ENCODE assay signal across 11 cellular contexts in genomic region chr6:157221817-157222175, GRCh38.
A peak's percentile ranks its signal among the peaks of the same experiment; 100 is the strongest.
DNase-seq lines count a peak whose midpoint lies in the region; ATAC-seq, FAIRE-seq and TF ChIP-seq lines count a peak whose summit lies in the region.
"Had no signal": no experiment of that assay in that cellular context is flagged by ENCODE, and none has a peak within 500 bp of the region (broad histone marks: within the 10 kb centered on the region; RNA-seq: fewer than 3 reads in every experiment).

No MANE protein-coding gene starts in this region.

- no peak for ATAC-seq in CD8-positive, alpha-beta T cell
- ATAC-seq in HG02798 (IDR thresholded peaks at IDR 0.05; ENCODE audit: poor library complexity, unreplicated experiment) (peak; percentile 6), GM18519 (IDR thresholded peaks at IDR 0.05; ENCODE audit: low FRiP score, unreplicated experiment) (no peak)
- no peak for ATAC-seq in natural killer cell treated with Interleukin-12 subunit alpha and Interleukin-12 subunit beta and Interleukin-15 and Interleukin-18, amount 100 ng/mL, for 72 hours

- peaks cover 24% of the 10 kb centered on the region for H3K4me1 Mint-ChIP-seq in CD8-positive, alpha-beta T cell (ENCODE audit: low read depth)
- H3K4me1 Mint-ChIP-seq in astrocyte (ENCODE audit: low read depth, unreplicated experiment), result peaks cover 24% of the 10 kb centered on the region
- H3K4me1 Mint-ChIP-seq in natural killer cell treated with Interleukin-12 subunit alpha and Interleukin-12 subunit beta and Interleukin-15 and Interleukin-18, amount 100 ng/mL, for 72 hours (ENCODE audit: low read depth in 2 of 2), result peaks cover 12 to 14% of the 10 kb centered on the region in 2 donors

- no peaks in the 10 kb centered on the region for H3K79me2 ChIP-seq in astrocyte (ENCODE audit: insufficient read depth, low read length)

- H3K4me2 ChIP-seq in astrocyte (ENCODE audit: low read length), result peak overlapping the region; percentile 81

- peaks cover 30% of the 10 kb centered on the region for H3K4me1 ChIP-seq in CD8-positive, alpha-beta T cell (ENCODE audit: insufficient read depth, low read length)
- H3K4me1 ChIP-seq in astrocyte (ENCODE audit: insufficient read depth, low read length), result peaks cover 29% of the 10 kb centered on the region
- peaks cover 26% of the 10 kb centered on the region for H3K4me1 ChIP-seq in effector memory CD4-positive, alpha-beta T cell (ENCODE audit: control insufficient read depth, insufficient read depth, low read length, poor library complexity, severe bottlenecking)

- H2AFZ ChIP-seq in astrocyte (ENCODE audit: low read depth, low read length), result peak overlapping the region; percentile 47

- intact Hi-C loops in CD8-positive, alpha-beta T cell (cut with DNase I, micrococcal nuclease), result loop anchor here (1.0 to 2.0 kb wide), 2 partner anchors 53 kb away; no protein-coding TSS in a partner anchor

- TF ChIP-seq CTCF in CD8-positive, alpha-beta T cell (IDR thresholded peaks at IDR 0.05), result no peak
- TF ChIP-seq CTCF in astrocyte (IDR thresholded peaks at IDR 0.05; ENCODE audit: insufficient read depth, low read depth, low read length), result no peak

- H3K27me3 Mint-ChIP-seq in CD8-positive, alpha-beta T cell (ENCODE audit: low read depth), result no peaks in the 10 kb centered on the region
- H3K27me3 Mint-ChIP-seq in astrocyte (ENCODE audit: low read depth, unreplicated experiment), result no peaks in the 10 kb centered on the region
- peaks cover 0 to 4% of the 10 kb centered on the region in 2 donors for H3K27me3 Mint-ChIP-seq in natural killer cell treated with Interleukin-12 subunit alpha and Interleukin-12 subunit beta and Interleukin-15 and Interleukin-18, amount 100 ng/mL, for 72 hours

- H3K27ac Mint-ChIP-seq in CD8-positive, alpha-beta T cell, result peak overlapping the region; percentile 41
- H3K27ac Mint-ChIP-seq in astrocyte (ENCODE audit: unreplicated experiment), result no peak overlapping the region
- H3K27ac Mint-ChIP-seq in natural killer cell treated with Interleukin-12 subunit alpha and Interleukin-12 subunit beta and Interleukin-15 and Interleukin-18, amount 100 ng/mL, for 72 hours, result no peak overlapping the region

- H3K4me3 Mint-ChIP-seq in CD8-positive, alpha-beta T cell, result peak overlapping the region; percentile 82
- H3K4me3 Mint-ChIP-seq in astrocyte (ENCODE audit: unreplicated experiment), result no peak overlapping the region
- H3K4me3 Mint-ChIP-seq in natural killer cell treated with Interleukin-12 subunit alpha and Interleukin-12 subunit beta and Interleukin-15 and Interleukin-18, amount 100 ng/mL, for 72 hours, result peak overlapping the region; percentile 81

- no peak overlapping the region for H3K9ac ChIP-seq in astrocyte (ENCODE audit: low read length)

- CTCF ChIA-PET in CD8-positive, alpha-beta T cell (lab: Charles Lee), result interaction anchor here (1.2 kb wide), 1 partner anchor 10 kb away, joined by 3 read pairs; no protein-coding TSS in a partner anchor

- no peaks in the 10 kb centered on the region for H3K27me3 ChIP-seq in CD8-positive, alpha-beta T cell (ENCODE audit: insufficient read depth, low read length)
- H3K27me3 ChIP-seq in astrocyte (ENCODE audit: insufficient read depth, low read length), result no peaks in the 10 kb centered on the region
- no peaks in the 10 kb centered on the region for H3K27me3 ChIP-seq in effector memory CD4-positive, alpha-beta T cell (replicated peaks; ENCODE audit: control insufficient read depth, insufficient read depth, low read length, poor library complexity, severe bottlenecking)
- H3K27me3 ChIP-seq: breast epithelium, esophagus squamous epithelium had no signal

- peak overlapping the region; percentile 68 for H3K4me3 ChIP-seq in CD8-positive, alpha-beta T cell (ENCODE audit: low read depth, low read length)
- no peak overlapping the region for H3K4me3 ChIP-seq in astrocyte (ENCODE audit: insufficient read depth, low read depth, low read length)
- no peak overlapping the region for H3K4me3 ChIP-seq in effector memory CD4-positive, alpha-beta T cell (ENCODE audit: insufficient read depth, low read depth, low read length, poor library complexity, severe bottlenecking)

- H3K9me3 ChIP-seq in CD8-positive, alpha-beta T cell (ENCODE audit: low read length), result no peaks in the 10 kb centered on the region
- no peaks in the 10 kb centered on the region for H3K9me3 ChIP-seq in astrocyte (ENCODE audit: insufficient read depth, low read depth, low read length)
- no peaks in the 10 kb centered on the region for H3K9me3 ChIP-seq in effector memory CD4-positive, alpha-beta T cell (ENCODE audit: control insufficient read depth, low read length)
- H3K9me3 ChIP-seq: breast epithelium, esophagus squamous epithelium had no signal

- POLR2A ChIA-PET in CD8-positive, alpha-beta T cell (lab: Charles Lee), result no interaction called here

- no peak for DNase-seq in CD8-positive, alpha-beta T cell
- DNase-seq in astrocyte (ENCODE audit: low read depth), result no peak
- DNase-seq in natural killer cell treated with Interleukin-12 subunit alpha and Interleukin-12 subunit beta and Interleukin-15 and Interleukin-18, amount 100 ng/mL, for 72 hours (ENCODE audit: low spot score), result peak; percentile 57
- no peak for DNase-seq in effector memory CD4-positive, alpha-beta T cell
- no peak for DNase-seq in NCI-H1048 (lab: John Stamatoyannopoulos, UW)
- DNase-seq in nucleus accumbens (lab: John Stamatoyannopoulos, UW), result no peak
- DNase-seq: esophagus squamous epithelium had no signal

- no peaks in the 10 kb centered on the region for H3K36me3 Mint-ChIP-seq in CD8-positive, alpha-beta T cell
- H3K36me3 Mint-ChIP-seq in astrocyte (ENCODE audit: low read depth, unreplicated experiment), result peaks cover 11% of the 10 kb centered on the region
- H3K36me3 Mint-ChIP-seq in natural killer cell treated with Interleukin-12 subunit alpha and Interleukin-12 subunit beta and Interleukin-15 and Interleukin-18, amount 100 ng/mL, for 72 hours, result no peaks in the 10 kb centered on the region

- H3K9me3 Mint-ChIP-seq in CD8-positive, alpha-beta T cell, result no peaks in the 10 kb centered on the region
- H3K9me3 Mint-ChIP-seq in astrocyte (ENCODE audit: unreplicated experiment), result peaks cover 2% of the 10 kb centered on the region
- no peaks in the 10 kb centered on the region for H3K9me3 Mint-ChIP-seq in natural killer cell treated with Interleukin-12 subunit alpha and Interleukin-12 subunit beta and Interleukin-15 and Interleukin-18, amount 100 ng/mL, for 72 hours

- FAIRE-seq in astrocyte (lab: Jason Lieb, UNC), result no peak
- FAIRE-seq: D721Med had no signal

- no peak overlapping the region for H3K27ac ChIP-seq in CD8-positive, alpha-beta T cell (ENCODE audit: low read depth, low read length)
- no peak overlapping the region for H3K27ac ChIP-seq in astrocyte (ENCODE audit: low read depth, low read length)
- H3K27ac ChIP-seq in effector memory CD4-positive, alpha-beta T cell (ENCODE audit: insufficient read depth, low read length, poor library complexity, severe bottlenecking), result no peak overlapping the region

- H3K36me3 ChIP-seq in CD8-positive, alpha-beta T cell (ENCODE audit: insufficient read depth, low read length), result no peaks in the 10 kb centered on the region
- no peaks in the 10 kb centered on the region for H3K36me3 ChIP-seq in astrocyte (ENCODE audit: insufficient read depth, low read length)
- H3K36me3 ChIP-seq in effector memory CD4-positive, alpha-beta T cell (ENCODE audit: control insufficient read depth, insufficient read depth, low read length), result no peaks in the 10 kb centered on the region
- H3K36me3 ChIP-seq: breast epithelium, esophagus squamous epithelium had no signal

- no peaks in the 10 kb centered on the region for H4K20me1 ChIP-seq in astrocyte (ENCODE audit: insufficient read depth, low read length)
